31 cellular contexts compared by ENCODE assay signal in genomic region chr7:51053194-51053925, GRCh38.
"Had no signal": no experiment of that assay in that cellular context is flagged by ENCODE, and none has a peak within 500 bp of the region (broad histone marks: within the 10 kb centered on the region; RNA-seq: fewer than 3 reads in every experiment).

No MANE protein-coding gene starts in this region.

- H3K36me3 ChIP-seq: MG63 had no signal

- H3K9me3 ChIP-seq: MG63 had no signal

- DNase-seq: Karpas-422, Kasumi-1, MG63, MM.1S, MV-4-11, NCI-H1048, NCI-H1092, NCI-H1092 treated with DMSO at 0.1 percent for 48 hours, NCI-H1105, NCI-H1105 treated with DMSO at 0.1 percent for 48 hours, NCI-H1417 treated with DMSO at 0.1 percent for 48 hours, NCI-H1436, NCI-H1436 treated with DMSO at 0.1 percent for 48 hours, NCI-H146, NCI-H1694, NCI-H1694 treated with DMSO at 0.1 percent for 48 hours, NCI-H187 treated with DMSO at 0.1 percent for 48 hours, NCI-H1930, NCI-H2029, NCI-H2029 treated with DMSO at 0.1 percent for 48 hours, NCI-H2081, NCI-H2081 treated with DMSO at 0.1 percent for 48 hours, NCI-H2107, NCI-H2171, NCI-H2171 treated with DMSO at 0.1 percent for 48 hours, NCI-H2227 treated with DMSO at 0.1 percent for 48 hours, NCI-H226, NCI-H345, NCI-H446, NCI-H446 treated with DMSO at 0.1 percent for 48 hours, NCI-H524 had no signal

- H3K4me3 ChIP-seq: MG63 had no signal
